Comparison of ENCODE assay signal across 15 cellular contexts in genomic region chr6:138468320-138469015, GRCh38. TPM values are rescaled to one million over a fixed set of nuclear protein-coding genes. Genes with fewer than 3 reads are reported as not detected.
DNase-seq lines count a peak whose midpoint lies in the region; ATAC-seq and TF ChIP-seq lines count a peak whose summit lies in the region.
"Had no signal": no experiment of that assay in that cellular context is flagged by ENCODE, and none has a peak within 500 bp of the region (broad histone marks: within the 10 kb centered on the region; RNA-seq: fewer than 3 reads in every experiment).

No MANE protein-coding gene starts in this region.

- H3K4me3 ChIP-seq in GM23248, result no peak overlapping the region
- peak overlapping the region; percentile 50; the same call in 1 of the 2 replicates for H3K4me3 ChIP-seq in PC-3 (ENCODE audit: low read length)
- no peak overlapping the region for H3K4me3 ChIP-seq in trophoblast cell (ENCODE audit: low read depth, low read length)
- H3K4me3 ChIP-seq: SJCRH30 had no signal

- H2BK120ac ChIP-seq in trophoblast cell (ENCODE audit: insufficient read depth, low read length, poor library complexity), result no peak overlapping the region

- TF ChIP-seq CTCF in PC-3 (conservative IDR thresholded peaks at IDR 0.05; ENCODE audit: low read depth, low read length), result no peak

- H3K9ac ChIP-seq in GM23248 (no peak overlapping the region), PC-3 (ENCODE audit: low read length) (peak overlapping the region; percentile 80), trophoblast cell (ENCODE audit: low read length) (no peak overlapping the region)

- peak; percentile 79 for ATAC-seq in PC-3
- ATAC-seq: CD8-positive, alpha-beta T cell had no signal

- no peak overlapping the region for H4K8ac ChIP-seq in trophoblast cell (ENCODE audit: low read depth, low read length)

- CTCF ChIA-PET in PC-3 (lab: Charles Lee), result interaction anchor here (1.0 kb wide), 1 partner anchor 40 kb away, joined by 3 read pairs; no protein-coding TSS in a partner anchor

- H3K27me3 ChIP-seq in GM23248 (replicated peaks; ENCODE audit: insufficient read depth), result no peaks in the 10 kb centered on the region
- H3K27me3 ChIP-seq in PC-3 (ENCODE audit: low read length), result no peaks in the 10 kb centered on the region
- H3K27me3 ChIP-seq in trophoblast cell (ENCODE audit: insufficient read depth, low read length), result no peaks in the 10 kb centered on the region
- H3K27me3 ChIP-seq: SJCRH30 had no signal

- H3K4me1 ChIP-seq in GM23248 (ENCODE audit: insufficient read depth) (peaks cover 14% of the 10 kb centered on the region), PC-3 (ENCODE audit: insufficient read depth, low read length) (peaks cover 57% of the 10 kb centered on the region), trophoblast cell (ENCODE audit: control insufficient read depth in 1 of 2, insufficient read depth in 2 of 2, low read length in 2 of 2) (peaks cover 0 to 2% of the 10 kb centered on the region in 2 experiments)
- H3K4me1 ChIP-seq: SJCRH30 had no signal

- peaks cover 1% of the 10 kb centered on the region for H3K79me1 ChIP-seq in trophoblast cell (ENCODE audit: low read length)

- POLR2A ChIA-PET in PC-3 (lab: Charles Lee; ENCODE audit: unreplicated experiment), result no interaction called here

- no peak overlapping the region for H3K18ac ChIP-seq in trophoblast cell (ENCODE audit: low read length)

- intact Hi-C loops in PC-3 (cut with micrococcal nuclease), result loop anchor here (2.0 to 5.0 kb wide), 3 partner anchors 14 to 41 kb away; no protein-coding TSS in a partner anchor

- no peak overlapping the region for H2BK5ac ChIP-seq in trophoblast cell (ENCODE audit: low read depth, low read length, poor library complexity)

- H2BK12ac ChIP-seq in trophoblast cell (ENCODE audit: low read length), result no peak overlapping the region

- no peaks in the 10 kb centered on the region for H4K20me1 ChIP-seq in GM23248 (ENCODE audit: insufficient read depth)
- H4K20me1 ChIP-seq in PC-3 (ENCODE audit: low read length), result no peaks in the 10 kb centered on the region

- H3K4ac ChIP-seq in trophoblast cell (ENCODE audit: low read depth, low read length), result no peak overlapping the region

- WGBS in GM23248 (ENCODE audit: low coverage in 1 of 2, low lambda C conversion rate in 2 of 2, missing lambda C conversion rate in 2 of 2), 2 experiments, result 79 to 83% methylated on average over 9 of the region's 9 CpGs
- WGBS in trophoblast cell (ENCODE audit: extremely low coverage, insufficient coverage, insufficient read length), result no CpG with 5 or more reads among the region's 9 CpGs

- DNase-seq in GM23248 (peak; percentile 66), PC-3 (peak; percentile 86), epithelial cell of prostate (ENCODE audit: low read depth, low spot score) (peak; percentile 70), trophoblast cell (peak; percentile 1 to 54), LoVo (ENCODE audit: low spot score) (no peak), NCI-H187 (lab: John Stamatoyannopoulos, UW) (no peak), NCI-H1694 treated with DMSO at 0.1 percent for 48 hours (lab: John Stamatoyannopoulos, UW) (no peak)
- DNase-seq: activated CD4-positive, alpha-beta memory T cell treated with anti-CD3 and anti-CD28 coated beads, Interleukin-2, amount 10 ng/mL, durations not matched to agents 7 days and 5 days; activated effector memory CD4-positive, alpha-beta T cell treated with Interleukin-2 at 50 U/mL for 16 hours; CD8-positive, alpha-beta T cell; H9; NCI-H446 treated with DMSO at 0.1 percent for 48 hours; SJCRH30; small intestine had no signal

- no peak overlapping the region for H3K23ac ChIP-seq in trophoblast cell (ENCODE audit: low read length)

- H3K79me2 ChIP-seq in GM23248 (ENCODE audit: insufficient read depth) (no peaks in the 10 kb centered on the region), PC-3 (ENCODE audit: low read length) (no peaks in the 10 kb centered on the region), trophoblast cell (ENCODE audit: control insufficient read depth, insufficient read depth, low read length, poor library complexity) (no peaks in the 10 kb centered on the region)

- no peaks in the 10 kb centered on the region for H3K9me3 ChIP-seq in GM23248 (ENCODE audit: low read depth)
- no peaks in the 10 kb centered on the region for H3K9me3 ChIP-seq in PC-3 (ENCODE audit: low read length)
- peaks cover 3% of the 10 kb centered on the region for H3K9me3 ChIP-seq in trophoblast cell (ENCODE audit: insufficient read depth, low read depth, low read length)
- H3K9me3 ChIP-seq: SJCRH30 had no signal

- H3K27ac ChIP-seq in GM23248, result no peak overlapping the region
- peak overlapping the region; percentile 100 for H3K27ac ChIP-seq in PC-3 (ENCODE audit: low read length)
- H3K27ac ChIP-seq in epithelial cell of prostate, result peak overlapping the region; percentile 80
- H3K27ac ChIP-seq in trophoblast cell (ENCODE audit: low read depth, low read length), result no peak overlapping the region
- H3K27ac ChIP-seq: HL-60, SJCRH30 had no signal

- H4K91ac ChIP-seq in trophoblast cell (ENCODE audit: low read depth, low read length), result no peak overlapping the region

- H2AK5ac ChIP-seq in trophoblast cell (ENCODE audit: low read length), result no peak overlapping the region

- H4K12ac ChIP-seq in trophoblast cell (ENCODE audit: low read depth, low read length), result no peak overlapping the region

- H2AFZ ChIP-seq in GM23248, result no peak overlapping the region
- H2AFZ ChIP-seq in PC-3 (ENCODE audit: low read length), result no peak overlapping the region
- H2AFZ ChIP-seq in trophoblast cell (ENCODE audit: insufficient read depth, low read length, poor library complexity), result no peak overlapping the region

- peaks cover 18% of the 10 kb centered on the region for H3F3A ChIP-seq in GM23248 (ENCODE audit: insufficient read depth)
- H3F3A ChIP-seq in PC-3 (ENCODE audit: low read length, unreplicated experiment), result peaks cover 6% of the 10 kb centered on the region

- no peaks in the 10 kb centered on the region for H3K9me2 ChIP-seq in GM23248 (ENCODE audit: insufficient read depth)
- H3K9me2 ChIP-seq in PC-3 (replicated peaks; ENCODE audit: low read length), result no peaks in the 10 kb centered on the region

- H3K36me3 ChIP-seq in GM23248 (ENCODE audit: low read depth) (no peaks in the 10 kb centered on the region), PC-3 (ENCODE audit: low read depth, low read length) (no peaks in the 10 kb centered on the region), trophoblast cell (ENCODE audit: control insufficient read depth in 1 of 2, insufficient read depth in 2 of 2, low read length in 2 of 2) (peaks cover 17 to 18% of the 10 kb centered on the region in 2 experiments)
- H3K36me3 ChIP-seq: SJCRH30 had no signal

- in situ Hi-C loops in GM23248 (cut with MboI), result no loop called here

- H3K4me2 ChIP-seq in GM23248 (ENCODE audit: unreplicated experiment) (no peak overlapping the region), PC-3 (ENCODE audit: low read length) (peak overlapping the region; percentile 78), trophoblast cell (ENCODE audit: low read length) (no peak overlapping the region)

- BruUV-seq in PC-3 (replicated peaks; lab: Mats Ljungman, UMichigan), result no TSS peak

- H3K14ac ChIP-seq in trophoblast cell (ENCODE audit: low read length), result no peak overlapping the region

RNA-seq across cellular contexts. Expression of gene NHSL1, which starts 30.8 kb away (rescaled TPM):
- total RNA-seq in GM23248 (2014; rRNA removed; shearing (Covaris generic)), result 6.2 and 9.4 TPM in 2 replicates
- polyA plus RNA-seq in GM23248 (2016; fragmentation: Nextera tagmentation; extraction: Ambion mirVana), result 3.3 and 3.4 TPM in 2 replicates
- total RNA-seq in PC-3 (2014; rRNA removed), result 4.8 and 6.1 TPM in 2 replicates
- 42.0 and 43.5 TPM in 2 replicates for polyA plus RNA-seq in trophoblast cell (2013)
- total RNA-seq: CD8-positive, alpha-beta T cell had no signal

Comparison
In these comparisons a context has a peak if more than half of its experiments do, and no peak if none do; other contexts are left out.
1. DNase-seq: peak in GM23248 (single experiment), PC-3 (single experiment), epithelial cell of prostate (single experiment) and trophoblast cell (2 of 2); none in LoVo (single experiment), NCI-H187 (0 of 2) and NCI-H1694 treated with DMSO at 0.1 percent for 48 hours (single experiment).
2. H3K27ac ChIP-seq: peak in PC-3 (single experiment) and epithelial cell of prostate (single experiment); none in GM23248 (single experiment) and trophoblast cell (single experiment).